12 cellular contexts compared by ENCODE assay signal in the genomic region with DNA sequence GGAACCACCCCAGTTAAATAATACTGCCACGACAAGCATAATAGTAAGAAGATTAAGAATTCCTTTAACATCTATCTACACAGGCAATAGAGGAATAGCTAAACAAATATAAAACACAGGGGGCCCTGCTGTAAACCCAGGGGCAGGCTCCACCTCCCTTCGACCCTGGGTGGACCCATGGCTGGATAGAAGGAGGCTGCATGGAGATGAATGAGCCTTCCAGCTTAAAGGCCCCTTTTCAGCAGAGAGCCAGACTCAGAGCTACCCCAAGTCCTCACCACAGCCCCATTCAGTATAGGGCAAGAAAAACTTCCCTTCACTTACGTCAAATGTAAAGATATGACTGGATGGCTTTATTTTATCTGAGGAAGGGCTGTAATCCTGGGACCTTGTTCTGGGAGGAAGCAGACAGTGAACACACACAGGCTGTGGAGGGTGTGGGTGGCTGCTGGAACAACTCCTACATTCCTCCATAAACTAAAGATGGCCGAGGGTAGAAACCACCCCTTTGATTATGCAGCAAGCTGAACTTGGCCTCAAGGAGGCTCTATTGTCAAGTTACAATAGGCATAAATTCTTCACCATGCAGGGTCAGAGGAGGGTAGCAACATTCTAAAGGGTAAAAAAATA. TPM values are rescaled to one million over a fixed set of nuclear protein-coding genes. Genes with fewer than 3 reads are reported as not detected.
DNase-seq lines count a peak whose midpoint lies in the region; ATAC-seq and TF ChIP-seq lines count a peak whose summit lies in the region.
"Had no signal": no experiment of that assay in that cellular context is flagged by ENCODE, and none has a peak within 500 bp of the region (broad histone marks: within the 10 kb centered on the region; RNA-seq: fewer than 3 reads in every experiment).

No MANE protein-coding gene starts in this region.

- H3T11ph ChIP-seq in H9 (ENCODE audit: low read length): no peak overlapping the region

- H3K27me3 Mint-ChIP-seq in H9 (ENCODE audit: low read depth): no peaks in the 10 kb centered on the region
- no peaks in the 10 kb centered on the region for H3K27me3 Mint-ChIP-seq in MCF 10A (ENCODE audit: insufficient read depth, unreplicated experiment)

- peak overlapping the region; percentile 29 for H3K4me3 ChIP-seq in iPS-18a (ENCODE audit: low read length)
- no peak overlapping the region for H3K4me3 ChIP-seq in sigmoid colon

- H3K27ac ChIP-seq in H9 (ENCODE audit: insufficient read length, low read depth, low read length) (peak overlapping the region; percentile 44), iPS-18a (ENCODE audit: low read length) (peak overlapping the region; percentile 65), sigmoid colon (peak overlapping the region in 2 of 4 donors; percentile 1 to 31)

- peaks cover 5% of the 10 kb centered on the region; the same call in 1 of the 2 replicates for H3K79me2 ChIP-seq in H9 (ENCODE audit: insufficient read depth, low read length)

- ATAC-seq in HG03039 (IDR thresholded peaks at IDR 0.05; ENCODE audit: unreplicated experiment): no peak

- no peak for TF ChIP-seq POLR2A in sigmoid colon (IDR thresholded peaks at IDR 0.05)

- peaks cover 20% of the 10 kb centered on the region for H3K4me1 ChIP-seq in H9 (ENCODE audit: insufficient read depth, low read length)
- H3K4me1 ChIP-seq in iPS-18a (ENCODE audit: control insufficient read depth, low read depth, low read length): peaks cover 58% of the 10 kb centered on the region
- H3K4me1 ChIP-seq in sigmoid colon: peaks cover 0 to 54% (median 46%) of the 10 kb centered on the region in 4 donors

- H2BK20ac ChIP-seq in H9 (ENCODE audit: low read depth, low read length, poor library complexity, severe bottlenecking): no peak overlapping the region

- H3K4me2 ChIP-seq in H9 (ENCODE audit: insufficient read depth, insufficient read length, low read length): peak overlapping the region; percentile 9

- H3K79me1 ChIP-seq in H9 (ENCODE audit: insufficient read depth, low read depth, low read length, poor library complexity, severe bottlenecking): no peaks in the 10 kb centered on the region

- H3K36me3 ChIP-seq in iPS-18a (ENCODE audit: control insufficient read depth, low read depth, low read length) (peaks cover 4% of the 10 kb centered on the region), sigmoid colon (no peaks in the 10 kb centered on the region)

- no peak overlapping the region for H2BK15ac ChIP-seq in H9 (ENCODE audit: low read depth, low read length)

- H3K9ac ChIP-seq in H9 (ENCODE audit: extremely low read depth, insufficient read length, low read length) (no peak overlapping the region), iPS-18a (ENCODE audit: low read length) (no peak overlapping the region)

- no peak; the same call in 2 of the 3 replicates for TF ChIP-seq CTCF in H9 (conservative IDR thresholded peaks at IDR 0.05)
- no peak for TF ChIP-seq CTCF in MCF 10A (IDR thresholded peaks at IDR 0.05; ENCODE audit: unreplicated experiment)
- TF ChIP-seq CTCF in sigmoid colon (IDR thresholded peaks at IDR 0.05): no peak

- H3K14ac ChIP-seq in H9 (ENCODE audit: insufficient read depth, low read length): peak overlapping the region; percentile 50; the same call in 1 of the 2 replicates

- H3K56ac ChIP-seq in H9 (ENCODE audit: insufficient read length, low read depth, low read length): no peak overlapping the region

- no peak overlapping the region for H2BK5ac ChIP-seq in H9 (ENCODE audit: insufficient read length, low read length)

- H3K4ac ChIP-seq in H9 (ENCODE audit: low read depth, low read length): no peak overlapping the region; the same call in 1 of the 2 replicates

- H3K27me3 ChIP-seq in H9 (ENCODE audit: insufficient read depth, low read length) (no peaks in the 10 kb centered on the region), iPS-18a (ENCODE audit: control insufficient read depth, insufficient read depth, low read length) (no peaks in the 10 kb centered on the region), sigmoid colon (no peaks in the 10 kb centered on the region)

- H3K4me3 Mint-ChIP-seq in H9: peak overlapping the region; percentile 7 to 29; a peak in 3 of 5 replicates
- H3K4me3 Mint-ChIP-seq in MCF 10A (ENCODE audit: unreplicated experiment): peak overlapping the region; percentile 2
- H3K4me3 Mint-ChIP-seq: activated naive CD8-positive, alpha-beta T cell; immature natural killer cell had no signal

- no peak overlapping the region for H4K5ac ChIP-seq in H9 (ENCODE audit: insufficient read length, low read depth, low read length)

- intact Hi-C loops in MCF 10A (cut with micrococcal nuclease): no loop called here
- intact Hi-C loops in sigmoid colon (cut with DNase I): no loop called here

- no peak overlapping the region for H2AK5ac ChIP-seq in H9 (ENCODE audit: insufficient read length, low read length)

- peaks cover 72% of the 10 kb centered on the region in 2 experiments for H3K4me1 Mint-ChIP-seq in H9
- H3K4me1 Mint-ChIP-seq in MCF 10A (ENCODE audit: insufficient read depth, unreplicated experiment): peaks cover 46% of the 10 kb centered on the region

- TF ChIP-seq EP300 in sigmoid colon (IDR thresholded peaks at IDR 0.05): no peak

- no peaks in the 10 kb centered on the region for H4K20me1 ChIP-seq in H9 (ENCODE audit: control insufficient read depth, insufficient read depth, insufficient read length)

- no TSS peak for BruUV-seq in MCF 10A (replicated peaks; lab: Mats Ljungman, UMichigan)

- no peaks in the 10 kb centered on the region for H3K23me2 ChIP-seq in H9 (ENCODE audit: insufficient read length, low read depth, low read length, poor library complexity, severe bottlenecking)

- H3K23ac ChIP-seq in H9 (ENCODE audit: insufficient read length, low read depth, low read length): no peak overlapping the region

- WGBS in H9 (ENCODE audit: extremely low coverage, insufficient read length, low lambda C conversion rate): no CpG with 5 or more reads among the region's 4 CpGs
- WGBS in sigmoid colon, 2 donors: 8 to 46% methylated on average over 4 of the region's 4 CpGs

- H3K27ac Mint-ChIP-seq in H9 (peak overlapping the region; percentile 79 to 97 (median 92)), MCF 10A (ENCODE audit: low read depth, unreplicated experiment) (peak overlapping the region; percentile 71)
- H3K27ac Mint-ChIP-seq: activated naive CD8-positive, alpha-beta T cell; immature natural killer cell had no signal

- peak overlapping the region; percentile 1 for H4K91ac ChIP-seq in H9 (ENCODE audit: insufficient read length, low read depth, low read length)

- no peaks in the 10 kb centered on the region for H3K9me3 ChIP-seq in H9 (ENCODE audit: control insufficient read depth, low read depth, low read length)
- H3K9me3 ChIP-seq in iPS-18a (ENCODE audit: control insufficient read depth, low read depth, low read length): no peaks in the 10 kb centered on the region
- no peaks in the 10 kb centered on the region for H3K9me3 ChIP-seq in sigmoid colon

- peak overlapping the region; percentile 14 for H2BK120ac ChIP-seq in H9 (ENCODE audit: low read depth, low read length, poor library complexity, severe bottlenecking)

- no peak overlapping the region for H4K8ac ChIP-seq in H9 (replicated peaks; ENCODE audit: insufficient read length, low read depth, low read length)

- no peak overlapping the region for H2BK12ac ChIP-seq in H9 (ENCODE audit: insufficient read length, low read depth, low read length)

- H3K36me3 Mint-ChIP-seq in H9 (ENCODE audit: insufficient read depth in 1 of 3, low read depth in 3 of 3) (peaks cover 0 to 8% (median 4%) of the 10 kb centered on the region in 3 experiments; a peak in 3 of 7 replicates), MCF 10A (ENCODE audit: insufficient read depth, unreplicated experiment) (peaks cover 4% of the 10 kb centered on the region)
- H3K36me3 Mint-ChIP-seq: activated naive CD8-positive, alpha-beta T cell; immature natural killer cell had no signal

- H3K18ac ChIP-seq in H9 (ENCODE audit: insufficient read length, low read depth, low read length): peak overlapping the region; percentile 28

- POLR2A ChIA-PET in MCF 10A (lab: Yijun Ruan, JAX): interaction anchor here (1.0 to 4.9 kb wide), 7 partner anchors 18 to 188 kb away, joined by 3 to 24 read pairs (median 7); a partner anchor contains a TSS

- no peak overlapping the region for H2AFZ ChIP-seq in H9 (ENCODE audit: low read length)

- DNase-seq in H9: peak; percentile 83
- DNase-seq in MCF 10A (ENCODE audit: unreplicated experiment): peak; percentile 36
- DNase-seq in sigmoid colon: peak; percentile 4
- no peak for DNase-seq in activated CD4-positive, CD25-positive, alpha-beta regulatory T cell (lab: John Stamatoyannopoulos, UW)
- no peak for DNase-seq in amygdala (lab: John Stamatoyannopoulos, UW)
- DNase-seq in OCI-M1 (lab: John Stamatoyannopoulos, UW): no peak
- DNase-seq: immature natural killer cell; NCI-H1694; stimulated activated CD4-positive, alpha-beta T cell treated with anti-CD3 and anti-CD28 coated beads, Interleukin-2, amount 100 ng/mL, for 48 hours had no signal

- CTCF ChIA-PET in MCF 10A (lab: Yijun Ruan, JAX): interaction anchor here (0.6 to 4.3 kb wide), 13 partner anchors 16 to 849 kb away, joined by 3 to 23 read pairs (median 5); no protein-coding TSS in a partner anchor

- H3K9me3 Mint-ChIP-seq in H9: no peaks in the 10 kb centered on the region
- H3K9me3 Mint-ChIP-seq in MCF 10A (ENCODE audit: unreplicated experiment): no peaks in the 10 kb centered on the region
- H3K9me3 Mint-ChIP-seq: immature natural killer cell had no signal

RNA-seq across cellular contexts. Expression of a gene that starts 30.5 kb away (rescaled TPM):
- total RNA-seq in H9 (2021) (9.5 and 10.1 TPM in 2 replicates), MCF 10A (2022) (2.6 and 3.4 TPM in 2 replicates), sigmoid colon (10 to 100 TPM in 1 of 4 donors, 1 to 10 TPM in 3; 5.8 to 12.1 (median 7.5) TPM)
- 1 to 10 TPM; 1.8 to 3.7 (median 2.6) TPM for polyA plus RNA-seq in sigmoid colon

Comparison
In these comparisons a context has a peak if more than half of its experiments do, and no peak if none do; other contexts are left out.
1. DNase-seq: peak in H9 (single experiment), MCF 10A (single experiment) and sigmoid colon (single experiment); none in activated CD4-positive, CD25-positive, alpha-beta regulatory T cell (0 of 4), amygdala (0 of 56) and OCI-M1 (single experiment).